Comparison of ENCODE assay signal across 1 cellular context in genomic region chr10:100701704-100702103, GRCh38.
A peak's percentile ranks its signal among the peaks of the same experiment; 100 is the strongest.
TF ChIP-seq lines count a peak whose summit lies in the region.
"Not testable (repeated sequence)": the region's sequence is repeated elsewhere in the genome, so short reads cannot be mapped to it uniquely, and the experiment has no call there.

No MANE protein-coding gene starts in this region.

- H3K27ac ChIP-seq in HEK293 (ENCODE audit: extremely low read depth, low read depth, low read length): not testable (repeated sequence)

- not testable (repeated sequence) for H3K36me3 ChIP-seq in HEK293 (ENCODE audit: control insufficient read depth in 2 of 2, insufficient read depth in 1 of 2, low read length in 2 of 2)

- TF ChIP-seq CTCF in HEK293 (tag by site-specific recombination; IDR thresholded peaks at IDR 0.05): not testable (repeated sequence)

- POLR2A ChIA-PET in HEK293 (lab: Yijun Ruan, JAX): not testable (repeated sequence)

- not testable (repeated sequence) for H3K4me3 ChIP-seq in HEK293 (ENCODE audit: low read depth, low read length)

- CTCF ChIA-PET in HEK293 (lab: Yijun Ruan, JAX): not testable (repeated sequence)

- not testable (repeated sequence) for H3K4me1 ChIP-seq in HEK293 (ENCODE audit: control insufficient read depth, insufficient read depth, low read length)

- not testable (repeated sequence) for H3K9me3 ChIP-seq in HEK293 (ENCODE audit: control insufficient read depth, insufficient read depth, low read depth, low read length)

TF ChIP-seq in HEK293, 187 proteins besides CTCF, POLR2A, EP300 and RAD21:
- peak; percentile 96 for TF ChIP-seq ZNF146 (tag by site-specific recombination; IDR thresholded peaks at IDR 0.05)
